1 cellular context compared by ENCODE assay signal in genomic region chr1:182029379-182030331, GRCh38.
A peak's percentile ranks its signal among the peaks of the same experiment; 100 is the strongest.
TF ChIP-seq lines count a peak whose summit lies in the region.

No MANE protein-coding gene starts in this region.

TF ChIP-seq in HepG2, 621 proteins besides CTCF, POLR2A, EP300 and RAD21 (continued from another document and continues in another):
- TF ChIP-seq RNF219 (CRISPR knock-in tag; IDR thresholded peaks at IDR 0.05), result no peak
- no peak for TF ChIP-seq ZNF367 (CRISPR knock-in tag; IDR thresholded peaks at IDR 0.05; ENCODE audit: borderline replicate concordance)
- TF ChIP-seq NFAT5 (CRISPR knock-in tag; IDR thresholded peaks at IDR 0.05), result no peak
- TF ChIP-seq ERF (CRISPR knock-in tag; IDR thresholded peaks at IDR 0.05), result no peak
- no peak for TF ChIP-seq CSRNP1 (CRISPR knock-in tag; IDR thresholded peaks at IDR 0.05)
- TF ChIP-seq ZMYM4 (CRISPR knock-in tag; IDR thresholded peaks at IDR 0.05), result no peak
- TF ChIP-seq GABPB1 (CRISPR knock-in tag; IDR thresholded peaks at IDR 0.05), result peak; percentile 92
- no peak for TF ChIP-seq MXD3 (CRISPR knock-in tag; IDR thresholded peaks at IDR 0.05)
- TF ChIP-seq ZFP62 (CRISPR knock-in tag; IDR thresholded peaks at IDR 0.05), result no peak
- no peak for TF ChIP-seq TP53 (CRISPR knock-in tag; conservative IDR thresholded peaks at IDR 0.05)
- TF ChIP-seq GPBP1L1 (CRISPR knock-in tag; IDR thresholded peaks at IDR 0.05), result no peak
- no peak for TF ChIP-seq ZNF12 (CRISPR knock-in tag; IDR thresholded peaks at IDR 0.05)
- TF ChIP-seq NFKB2 (CRISPR knock-in tag; IDR thresholded peaks at IDR 0.05; ENCODE audit: borderline replicate concordance), result peak; percentile 43; the same call in 1 of the 2 replicates
- no peak for TF ChIP-seq ARID3A (IDR thresholded peaks at IDR 0.05; ENCODE audit: low read depth, low read length)
- TF ChIP-seq SUZ12 (IDR thresholded peaks at IDR 0.05; ENCODE audit: low read depth, low read length), result no peak
- TF ChIP-seq ZFP82 (CRISPR knock-in tag; IDR thresholded peaks at IDR 0.05; ENCODE audit: borderline replicate concordance), result no peak
- TF ChIP-seq RARG (CRISPR knock-in tag; IDR thresholded peaks at IDR 0.05; ENCODE audit: low read depth), result no peak
- peak; percentile 39 for TF ChIP-seq SALL1 (CRISPR knock-in tag; IDR thresholded peaks at IDR 0.05)
- TF ChIP-seq MYC (CRISPR knock-in tag; IDR thresholded peaks at IDR 0.05; ENCODE audit: borderline replicate concordance), result no peak
- no peak for TF ChIP-seq MAFF (IDR thresholded peaks at IDR 0.05; ENCODE audit: low read depth, low read length)
- TF ChIP-seq ZBTB20 (CRISPR knock-in tag; IDR thresholded peaks at IDR 0.05; ENCODE audit: borderline replicate concordance, low read depth), result no peak
- TF ChIP-seq SNAI1 (CRISPR knock-in tag; IDR thresholded peaks at IDR 0.05; ENCODE audit: borderline replicate concordance), result 0 out of 2 replicates have a peak, but pooled peaks have one; percentile 65
- TF ChIP-seq PATZ1 (CRISPR knock-in tag; IDR thresholded peaks at IDR 0.05), result peak; percentile 26
- no peak for TF ChIP-seq ZNF276 (CRISPR knock-in tag; IDR thresholded peaks at IDR 0.05; ENCODE audit: low read depth)
- TF ChIP-seq ZBTB44 (CRISPR knock-in tag; IDR thresholded peaks at IDR 0.05), result no peak
- TF ChIP-seq ZBTB14 (CRISPR knock-in tag; IDR thresholded peaks at IDR 0.05), result no peak
- no peak for TF ChIP-seq NFE2L1 (CRISPR knock-in tag; IDR thresholded peaks at IDR 0.05; ENCODE audit: borderline replicate concordance)
- TF ChIP-seq HMGA1 (CRISPR knock-in tag; conservative IDR thresholded peaks at IDR 0.05), result no peak
- no peak; the same call in 1 of the 2 replicates for TF ChIP-seq ZNF563 (CRISPR knock-in tag; IDR thresholded peaks at IDR 0.05)
- TF ChIP-seq ZUFSP (CRISPR knock-in tag; IDR thresholded peaks at IDR 0.05; ENCODE audit: borderline replicate concordance), result no peak
- TF ChIP-seq RARA (CRISPR knock-in tag; IDR thresholded peaks at IDR 0.05), result no peak
